Comparison of ENCODE assay signal across 14 cellular contexts in genomic region chr14:28242895-28243294, GRCh38.
"Had no signal": no experiment of that assay in that cellular context is flagged by ENCODE, and none has a peak within 500 bp of the region (broad histone marks: within the 10 kb centered on the region; RNA-seq: fewer than 3 reads in every experiment).

No MANE protein-coding gene starts in this region.

- DNase-seq: activated B cell treated with CpG ODN at 0.5 μM for 24 hours; activated CD4-positive, alpha-beta T cell treated with anti-CD3 and anti-CD28 coated beads, Interleukin-2, amount 10 ng/mL, durations not matched to agents 24 days and 14 days; activated CD8-positive, alpha-beta memory T cell treated with anti-CD3 and anti-CD28 coated beads for 24 hours; activated naive CD4-positive, alpha-beta T cell treated with anti-CD3 and anti-CD28 coated beads, Interleukin-2, amount 10 ng/mL, durations not matched to agents 7 days and 5 days; caudate nucleus; colonic mucosa; occipital lobe; psoas muscle; sigmoid colon; stimulated activated CD4-positive, alpha-beta T cell treated with anti-CD3 and anti-CD28 coated beads, Interleukin-2, amount 100 ng/mL, for 24 hours; stimulated activated naive B cell treated with anti-CD40 and anti-IgM and Interleukin-4, amounts not matched to agents 10 μg/mL and 1 μg/mL and 100 μg/mL, for 72 hours had no signal

- ATAC-seq: activated T-helper 17 cell treated with anti-CD3 and anti-CD28 coated beads, Interleukin-2, amount 50 U/mL, for 72 hours; foreskin keratinocyte; natural killer cell treated with Interleukin-12 subunit alpha and Interleukin-12 subunit beta and Interleukin-15 and Interleukin-18, amount 100 ng/mL, for 72 hours; psoas muscle; stimulated activated naive B cell treated with anti-CD40 and anti-IgM and Interleukin-4, amounts not matched to agents 10 μg/mL and 1 μg/mL and 100 μg/mL, for 72 hours had no signal
